Comparison of ENCODE assay signal across 28 cellular contexts in the genomic region with DNA sequence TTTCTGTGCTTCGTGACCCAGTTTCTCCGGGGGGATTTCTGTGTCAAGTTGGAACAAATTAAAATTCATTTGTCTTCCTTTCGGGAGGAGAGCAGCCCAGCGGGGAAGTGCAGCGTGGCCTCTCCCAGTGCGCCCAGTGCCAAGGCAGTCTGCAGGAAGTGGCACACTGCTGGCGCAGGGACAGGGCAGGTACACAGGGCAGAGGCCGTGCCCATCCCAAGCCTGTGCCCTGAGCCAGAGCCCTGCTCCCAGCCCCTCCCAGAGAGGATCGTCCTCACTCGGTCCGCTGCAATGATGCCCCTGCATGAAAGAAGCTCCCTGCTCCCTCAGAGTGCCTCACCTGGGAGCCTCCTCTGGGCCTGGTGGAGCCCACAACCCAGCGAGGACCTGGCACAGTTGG.
"Had no signal": no experiment of that assay in that cellular context is flagged by ENCODE, and none has a peak within 500 bp of the region (broad histone marks: within the 10 kb centered on the region; RNA-seq: fewer than 3 reads in every experiment).

No MANE protein-coding gene starts in this region.

- H3K27me3 Mint-ChIP-seq: natural killer cell treated with Interleukin-12 subunit alpha and Interleukin-12 subunit beta and Interleukin-15 and Interleukin-18, amount 100 ng/mL, for 72 hours; stimulated activated naive CD8-positive, alpha-beta T cell treated with anti-CD3 and anti-CD28 coated beads, Interleukin-15, Interleukin-2, amounts not matched to agents 100 ng/mL and 50 ng/mL, for 24 hours had no signal

- ATAC-seq: naive thymus-derived CD8-positive, alpha-beta T cell; natural killer cell treated with Interleukin-12 subunit alpha and Interleukin-12 subunit beta and Interleukin-15 and Interleukin-18, amount 100 ng/mL, for 72 hours; psoas muscle; right cardiac atrium; right lobe of liver; stimulated activated effector memory CD8-positive, alpha-beta T cell treated with anti-CD3 and anti-CD28 coated beads, Interleukin-12 subunit alpha, Interleukin-12 subunit beta, amount 100 ng/mL, for 72 hours; stimulated activated naive B cell treated with anti-CD40 and anti-IgM and Interleukin-4, amounts not matched to agents 10 μg/mL and 1 μg/mL and 100 μg/mL, for 72 hours had no signal

- H3K4me1 Mint-ChIP-seq: nephron progenitor cell; neural crest cell; stimulated activated effector memory CD8-positive, alpha-beta T cell treated with anti-CD3 and anti-CD28 coated beads, Interleukin-12 subunit alpha, Interleukin-12 subunit beta, amount 100 ng/mL, for 72 hours; stimulated activated naive B cell treated with anti-CD40 and anti-IgM and Interleukin-4, amounts not matched to agents 10 μg/mL and 1 μg/mL and 100 μg/mL, for 72 hours had no signal

- H3K4me3 ChIP-seq: ovary, psoas muscle, right lobe of liver, sigmoid colon, stomach, testis, tibial artery, transverse colon, upper lobe of left lung, vagina had no signal

- H3K9me3 ChIP-seq: right lobe of liver, testis, transverse colon had no signal

- H3K27ac ChIP-seq: ovary, parathyroid adenoma, psoas muscle, right lobe of liver, sigmoid colon, stomach, testis, tibial artery, transverse colon, upper lobe of left lung, vagina had no signal

- H3K27ac Mint-ChIP-seq: naive thymus-derived CD8-positive, alpha-beta T cell; natural killer cell treated with Interleukin-12 subunit alpha and Interleukin-12 subunit beta and Interleukin-15 and Interleukin-18, amount 100 ng/mL, for 72 hours; nephron progenitor cell; progenitor cell of endocrine pancreas; stimulated activated effector memory CD8-positive, alpha-beta T cell treated with anti-CD3 and anti-CD28 coated beads, Interleukin-12 subunit alpha, Interleukin-12 subunit beta, amount 100 ng/mL, for 72 hours; stimulated activated naive B cell treated with anti-CD40 and anti-IgM and Interleukin-4, amounts not matched to agents 10 μg/mL and 1 μg/mL and 100 μg/mL, for 72 hours; stimulated activated naive CD8-positive, alpha-beta T cell treated with anti-CD3 and anti-CD28 coated beads, Interleukin-15, Interleukin-2, amounts not matched to agents 100 ng/mL and 50 ng/mL, for 24 hours had no signal

- H3K9me3 Mint-ChIP-seq: natural killer cell treated with Interleukin-12 subunit alpha and Interleukin-12 subunit beta and Interleukin-15 and Interleukin-18, amount 100 ng/mL, for 72 hours; stimulated activated effector memory CD8-positive, alpha-beta T cell treated with anti-CD3 and anti-CD28 coated beads, Interleukin-12 subunit alpha, Interleukin-12 subunit beta, amount 100 ng/mL, for 72 hours; stimulated activated naive CD8-positive, alpha-beta T cell treated with anti-CD3 and anti-CD28 coated beads, Interleukin-15, Interleukin-2, amounts not matched to agents 100 ng/mL and 50 ng/mL, for 24 hours had no signal

- H3K4me1 ChIP-seq: parathyroid adenoma, psoas muscle, right lobe of liver, sigmoid colon, stomach, testis, tibial artery, transverse colon, upper lobe of left lung, vagina had no signal

- H3K36me3 ChIP-seq: ovary, right lobe of liver, sigmoid colon, stomach, tibial artery, transverse colon, upper lobe of left lung, vagina had no signal

- H2AFZ ChIP-seq: parathyroid adenoma had no signal

- DNase-seq: naive thymus-derived CD8-positive, alpha-beta T cell; nephron progenitor cell; occipital lobe; ovary; posterior cingulate gyrus; psoas muscle; right lobe of liver; sigmoid colon; small intestine; stimulated activated CD4-positive, alpha-beta T cell treated with anti-CD3 and anti-CD28 coated beads, Interleukin-15, amount 100 ng/mL, for 24 hours; stimulated activated CD4-positive, alpha-beta T cell treated with anti-CD3 and anti-CD28 coated beads, Interleukin-2, amount 100 ng/mL, for 24 hours; stimulated activated CD4-positive, alpha-beta T cell treated with anti-CD3 and anti-CD28 coated beads, Interleukin-2, amount 100 ng/mL, for 48 hours; stimulated activated CD4-positive, alpha-beta T cell treated with anti-CD3 and anti-CD28 coated beads, Interleukin-4, amount 100 ng/mL, for 24 hours; stimulated activated naive B cell treated with anti-CD40 and anti-IgM and Interleukin-4, amounts not matched to agents 10 μg/mL and 1 μg/mL and 100 μg/mL, for 72 hours; stimulated activated naive CD4-positive, alpha-beta T cell treated with Interleukin-2 at 50 U/mL for 16 hours; stomach; testis; tibial artery; transverse colon had no signal

- H3K36me3 Mint-ChIP-seq: naive thymus-derived CD8-positive, alpha-beta T cell; natural killer cell treated with Interleukin-12 subunit alpha and Interleukin-12 subunit beta and Interleukin-15 and Interleukin-18, amount 100 ng/mL, for 72 hours; stimulated activated effector memory CD8-positive, alpha-beta T cell treated with anti-CD3 and anti-CD28 coated beads, Interleukin-12 subunit alpha, Interleukin-12 subunit beta, amount 100 ng/mL, for 72 hours; stimulated activated naive B cell treated with anti-CD40 and anti-IgM and Interleukin-4, amounts not matched to agents 10 μg/mL and 1 μg/mL and 100 μg/mL, for 72 hours had no signal

- H3K27me3 ChIP-seq: ovary, right lobe of liver, testis, transverse colon, upper lobe of left lung, vagina had no signal

- H3K9ac ChIP-seq: parathyroid adenoma had no signal

- H3K4me3 Mint-ChIP-seq: naive thymus-derived CD8-positive, alpha-beta T cell; natural killer cell treated with Interleukin-12 subunit alpha and Interleukin-12 subunit beta and Interleukin-15 and Interleukin-18, amount 100 ng/mL, for 72 hours; nephron progenitor cell; neural crest cell; stimulated activated effector memory CD8-positive, alpha-beta T cell treated with anti-CD3 and anti-CD28 coated beads, Interleukin-12 subunit alpha, Interleukin-12 subunit beta, amount 100 ng/mL, for 72 hours; stimulated activated naive B cell treated with anti-CD40 and anti-IgM and Interleukin-4, amounts not matched to agents 10 μg/mL and 1 μg/mL and 100 μg/mL, for 72 hours; stimulated activated naive CD8-positive, alpha-beta T cell treated with anti-CD3 and anti-CD28 coated beads, Interleukin-15, Interleukin-2, amounts not matched to agents 100 ng/mL and 50 ng/mL, for 24 hours had no signal
